In genomic region chr16:1645914-1646525, GRCh38 we compare ENCODE assay signal across 1 cellular context.
TF ChIP-seq lines count a peak whose summit lies in the region.

No MANE protein-coding gene starts in this region.

TF ChIP-seq in K562, 482 proteins besides CTCF, POLR2A, EP300 and RAD21 (continues in another document):
- no peak for TF ChIP-seq MXD1 (CRISPR knock-in tag; IDR thresholded peaks at IDR 0.05; ENCODE audit: borderline replicate concordance, poor library complexity, severe bottlenecking)
- TF ChIP-seq ASH1L (IDR thresholded peaks at IDR 0.05; ENCODE audit: borderline replicate concordance, low read depth, partially characterized antibody) = no peak
- TF ChIP-seq SIN3B (IDR thresholded peaks at IDR 0.05; ENCODE audit: low read depth) = no peak
- peak; percentile 89 for TF ChIP-seq FOXJ2 (tag; IDR thresholded peaks at IDR 0.05)
- 0 out of 2 replicates have a peak, but pooled peaks have one; percentile 9 for TF ChIP-seq ESRRA (IDR thresholded peaks at IDR 0.05; ENCODE audit: borderline replicate concordance, low read depth)
- TF ChIP-seq BRF2 (IDR thresholded peaks at IDR 0.05; ENCODE audit: borderline replicate concordance, insufficient read depth, insufficient read length) = no peak
- TF ChIP-seq ZNF507 (tag; conservative IDR thresholded peaks at IDR 0.05) = no peak
- peak; percentile 97 for TF ChIP-seq BACH1 (tag; IDR thresholded peaks at IDR 0.05)
- no peak for TF ChIP-seq BCLAF1 (IDR thresholded peaks at IDR 0.05; ENCODE audit: borderline replicate concordance in 1 of 2, control insufficient read depth in 1 of 2, low read depth in 2 of 2, low read length in 1 of 2)
- no peak for TF ChIP-seq MEIS2 (IDR thresholded peaks at IDR 0.05; ENCODE audit: partially characterized antibody)
- TF ChIP-seq ZNF785 (CRISPR knock-in tag; IDR thresholded peaks at IDR 0.05) = no peak
- no peak for TF ChIP-seq MIER1 (IDR thresholded peaks at IDR 0.05; ENCODE audit: low read depth)
- TF ChIP-seq AFF1 (IDR thresholded peaks at IDR 0.05; ENCODE audit: low read depth in 1 of 2, partially characterized antibody in 2 of 2) = no peak
- no peak for TF ChIP-seq MEF2D (tag; conservative IDR thresholded peaks at IDR 0.05; ENCODE audit: low read depth)
- no peak for TF ChIP-seq RUNX1 (IDR thresholded peaks at IDR 0.05; ENCODE audit: low read depth)
- TF ChIP-seq FOXA3 (CRISPR knock-in tag; conservative IDR thresholded peaks at IDR 0.05 in 1 of 2, IDR thresholded peaks at IDR 0.05 in 1 of 2) = peak; percentile 38 to 92; a peak in 3 of 4 replicates
- no peak for TF ChIP-seq ZNF140 (CRISPR knock-in tag; IDR thresholded peaks at IDR 0.05)
- no peak for TF ChIP-seq IRF1 (CRISPR knock-in tag; IDR thresholded peaks at IDR 0.05; ENCODE audit: borderline replicate concordance)
- TF ChIP-seq HOXB6 (CRISPR knock-in tag; IDR thresholded peaks at IDR 0.05; ENCODE audit: borderline replicate concordance) = no peak
- 0 out of 2 replicates have a peak, but pooled peaks have one; percentile 12 for TF ChIP-seq MECOM (CRISPR knock-in tag; IDR thresholded peaks at IDR 0.05)
- no peak for TF ChIP-seq NCOA2 (IDR thresholded peaks at IDR 0.05; ENCODE audit: partially characterized antibody in 2 of 2)
- no peak for TF ChIP-seq HDAC3 (IDR thresholded peaks at IDR 0.05; ENCODE audit: borderline replicate concordance, partially characterized antibody)
- TF ChIP-seq UBTF (IDR thresholded peaks at IDR 0.05; ENCODE audit: borderline replicate concordance in 1 of 2, low read depth in 2 of 2, low read length in 2 of 2) = no peak
- no peak for TF ChIP-seq ZNF431 (CRISPR knock-in tag; IDR thresholded peaks at IDR 0.05)
- no peak; the same call in 1 of the 2 replicates for TF ChIP-seq MYC (IDR thresholded peaks at IDR 0.05; ENCODE audit: low read depth, low read length)
- no peak for TF ChIP-seq MYC (CRISPR knock-in tag; IDR thresholded peaks at IDR 0.05; ENCODE audit: borderline replicate concordance, low read depth)
- no peak for TF ChIP-seq THRAP3 (IDR thresholded peaks at IDR 0.05; ENCODE audit: borderline replicate concordance)
- no peak for TF ChIP-seq PPARD (CRISPR knock-in tag; IDR thresholded peaks at IDR 0.05)
- TF ChIP-seq E2F4 (CRISPR knock-in tag; IDR thresholded peaks at IDR 0.05; ENCODE audit: low read depth) = no peak
- no peak; the same call in 1 of the 2 replicates for TF ChIP-seq HINFP (tag; conservative IDR thresholded peaks at IDR 0.05; ENCODE audit: low read depth)
- no peak for TF ChIP-seq ZNF584 (CRISPR knock-in tag; IDR thresholded peaks at IDR 0.05; ENCODE audit: low read depth)
- no peak for TF ChIP-seq TCF7L2 (IDR thresholded peaks at IDR 0.05; ENCODE audit: low read depth, low read length)
- no peak for TF ChIP-seq HEY1 (CRISPR knock-in tag; IDR thresholded peaks at IDR 0.05; ENCODE audit: borderline replicate concordance)
- TF ChIP-seq ATF6 (CRISPR knock-in tag; IDR thresholded peaks at IDR 0.05) = no peak
- no peak for TF ChIP-seq ILK (tag; IDR thresholded peaks at IDR 0.05; ENCODE audit: borderline replicate concordance, low read depth)
- TF ChIP-seq NFIX (CRISPR knock-in tag; IDR thresholded peaks at IDR 0.05; ENCODE audit: low read depth) = no peak
- TF ChIP-seq MAFG (tag; conservative IDR thresholded peaks at IDR 0.05) = peak; percentile 95
- TF ChIP-seq EHMT2 (IDR thresholded peaks at IDR 0.05) = no peak
- no peak for TF ChIP-seq TCFL5 (CRISPR knock-in tag; conservative IDR thresholded peaks at IDR 0.05)
- no peak for TF ChIP-seq NBN (IDR thresholded peaks at IDR 0.05; ENCODE audit: low read depth)
- TF ChIP-seq ELK3 (CRISPR knock-in tag; IDR thresholded peaks at IDR 0.05) = no peak
- TF ChIP-seq NR1H2 (CRISPR knock-in tag; IDR thresholded peaks at IDR 0.05) = no peak
- TF ChIP-seq TOE1 (IDR thresholded peaks at IDR 0.05; ENCODE audit: borderline replicate concordance) = 0 out of 2 replicates have a peak, but pooled peaks have one; percentile 24
- TF ChIP-seq TOE1 (CRISPR knock-in tag; IDR thresholded peaks at IDR 0.05; ENCODE audit: borderline replicate concordance, low read depth) = no peak
- no peak for TF ChIP-seq EGR1 (conservative IDR thresholded peaks at IDR 0.05)
- TF ChIP-seq SIN3A (IDR thresholded peaks at IDR 0.05; ENCODE audit: borderline replicate concordance in 2 of 2, control insufficient read depth in 1 of 2, low read depth in 2 of 2, low read length in 2 of 2) = no peak
